ENCODE assay signal across 15 cellular contexts in genomic region chr9:87189006-87189405, GRCh38.
DNase-seq lines count a peak whose midpoint lies in the region; ATAC-seq and TF ChIP-seq lines count a peak whose summit lies in the region.
"Had no signal": no experiment of that assay in that cellular context is flagged by ENCODE, and none has a peak within 500 bp of the region (broad histone marks: within the 10 kb centered on the region; RNA-seq: fewer than 3 reads in every experiment).

No MANE protein-coding gene starts in this region.

- ATAC-seq in left ventricle myocardium superior (no peak), GM21423 (IDR thresholded peaks at IDR 0.05; ENCODE audit: unreplicated experiment) (no peak)

- H3K4me1 Mint-ChIP-seq in nephron progenitor cell = peaks cover 11% of the 10 kb centered on the region
- H3K4me1 Mint-ChIP-seq: CD8-positive, alpha-beta memory T cell had no signal

- peak overlapping the region; percentile 1 for H3K27ac Mint-ChIP-seq in nephron progenitor cell
- H3K27ac Mint-ChIP-seq: CD8-positive, alpha-beta memory T cell; H9 had no signal

- DNase-seq in AG10803 (ENCODE audit: low read depth) (peak; percentile 42), M059J (ENCODE audit: low read depth) (peak; percentile 61), fibroblast of gingiva (ENCODE audit: low read depth) (peak; percentile 38), nephron progenitor cell (no peak), left ventricle myocardium superior (no peak), kidney glomerular epithelial cell (lab: John Stamatoyannopoulos, UW) (no peak)
- DNase-seq: AML-193; Caco-2; CD8-positive, alpha-beta memory T cell; DND-41; GDM1; GM23248; H9 had no signal

- H3K4me3 ChIP-seq in AG10803 (ENCODE audit: low read length) = no peak overlapping the region
- H3K4me3 ChIP-seq: BLaER1, GM23248 had no signal

- H3K36me3 Mint-ChIP-seq in nephron progenitor cell (ENCODE audit: low read depth) = no peaks in the 10 kb centered on the region
- H3K36me3 Mint-ChIP-seq: CD8-positive, alpha-beta memory T cell had no signal

- H3K27me3 Mint-ChIP-seq in nephron progenitor cell (ENCODE audit: low read depth, poor library complexity) = peaks cover 16% of the 10 kb centered on the region

- no peak overlapping the region for H3K4me3 Mint-ChIP-seq in nephron progenitor cell
- H3K4me3 Mint-ChIP-seq: CD8-positive, alpha-beta memory T cell; H9 had no signal

- H3K9me3 Mint-ChIP-seq in nephron progenitor cell = no peaks in the 10 kb centered on the region
- H3K9me3 Mint-ChIP-seq: H9 had no signal

- no peak for TF ChIP-seq CTCF in AG10803 (conservative IDR thresholded peaks at IDR 0.05; ENCODE audit: low read length)
- no peak for TF ChIP-seq CTCF in nephron progenitor cell (IDR thresholded peaks at IDR 0.05)

- intact Hi-C loops in left ventricle myocardium superior (cut with micrococcal nuclease) = no loop called here

Comparison
In these comparisons a context has a peak if more than half of its experiments do, and no peak if none do; other contexts are left out.
1. DNase-seq: peak in AG10803 (single experiment), M059J (single experiment) and fibroblast of gingiva (single experiment); none in nephron progenitor cell (single experiment), left ventricle myocardium superior (single experiment) and kidney glomerular epithelial cell (single experiment).